1 cellular context compared by ENCODE assay signal in the genomic region with DNA sequence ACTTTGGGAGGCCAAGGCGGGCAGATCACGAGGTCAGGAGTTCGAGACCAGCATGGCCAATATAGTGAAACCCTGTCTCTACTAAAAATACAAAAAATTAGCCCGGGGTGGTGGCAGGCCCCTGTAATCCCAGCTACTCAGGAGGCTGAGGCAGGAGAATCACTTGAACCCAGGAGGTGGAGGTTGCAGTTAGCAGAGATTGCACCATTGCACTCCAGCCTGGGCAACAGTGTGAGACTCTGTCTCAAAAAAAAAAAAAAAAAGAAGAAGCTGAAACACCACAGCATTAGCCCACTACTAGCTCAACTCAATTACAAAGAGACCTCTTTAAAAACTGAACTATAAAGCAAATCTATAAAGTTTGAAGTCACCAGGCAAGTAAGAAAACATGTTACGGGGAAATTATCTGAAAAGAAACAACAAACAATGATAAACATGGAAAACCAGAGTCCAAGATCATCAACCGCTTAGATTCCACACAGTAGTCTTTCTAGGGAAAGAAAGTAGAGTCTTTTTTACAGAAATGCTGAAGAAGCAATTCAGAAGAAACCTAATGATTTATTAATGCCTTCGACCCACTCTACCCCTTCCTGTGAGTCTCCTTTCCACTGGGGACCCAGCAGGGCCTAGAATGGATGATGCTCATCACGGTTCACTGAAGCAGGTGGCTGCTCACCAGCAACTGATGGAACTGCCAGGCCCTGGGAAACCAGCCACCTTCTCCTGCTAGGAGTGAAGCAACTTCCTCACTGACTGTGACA.
TF ChIP-seq lines count a peak whose summit lies in the region.

No MANE protein-coding gene starts in this region.

TF ChIP-seq in HEK293, 187 proteins besides CTCF, POLR2A, EP300 and RAD21 (continued from another document):
- TF ChIP-seq, protein P1, sequence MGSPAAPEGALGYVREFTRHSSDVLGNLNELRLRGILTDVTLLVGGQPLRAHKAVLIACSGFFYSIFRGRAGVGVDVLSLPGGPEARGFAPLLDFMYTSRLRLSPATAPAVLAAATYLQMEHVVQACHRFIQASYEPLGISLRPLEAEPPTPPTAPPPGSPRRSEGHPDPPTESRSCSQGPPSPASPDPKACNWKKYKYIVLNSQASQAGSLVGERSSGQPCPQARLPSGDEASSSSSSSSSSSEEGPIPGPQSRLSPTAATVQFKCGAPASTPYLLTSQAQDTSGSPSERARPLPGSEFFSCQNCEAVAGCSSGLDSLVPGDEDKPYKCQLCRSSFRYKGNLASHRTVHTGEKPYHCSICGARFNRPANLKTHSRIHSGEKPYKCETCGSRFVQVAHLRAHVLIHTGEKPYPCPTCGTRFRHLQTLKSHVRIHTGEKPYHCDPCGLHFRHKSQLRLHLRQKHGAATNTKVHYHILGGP (tag by site-specific recombination; IDR thresholded peaks at IDR 0.05), result peak; percentile 82
- peak; percentile 42 for TF ChIP-seq SCRT1 (tag by site-specific recombination; IDR thresholded peaks at IDR 0.05; ENCODE audit: borderline replicate concordance)
- no peak for TF ChIP-seq ZNF521 (tag by site-specific recombination; IDR thresholded peaks at IDR 0.05)
- peak; percentile 88 for TF ChIP-seq ZNF629 (tag by site-specific recombination; IDR thresholded peaks at IDR 0.05)
- peak; percentile 64; the same call in 1 of the 2 replicates for TF ChIP-seq ZBTB21 (tag by site-specific recombination; IDR thresholded peaks at IDR 0.05)
- TF ChIP-seq ZNF184 (tag by site-specific recombination; IDR thresholded peaks at IDR 0.05), result 0 out of 2 replicates have a peak, but pooled peaks have one; percentile 59
- TF ChIP-seq ZNF146 (tag by site-specific recombination; IDR thresholded peaks at IDR 0.05), result no peak
- TF ChIP-seq GFI1B (tag by site-specific recombination; IDR thresholded peaks at IDR 0.05), result no peak
- TF ChIP-seq, protein P2, sequence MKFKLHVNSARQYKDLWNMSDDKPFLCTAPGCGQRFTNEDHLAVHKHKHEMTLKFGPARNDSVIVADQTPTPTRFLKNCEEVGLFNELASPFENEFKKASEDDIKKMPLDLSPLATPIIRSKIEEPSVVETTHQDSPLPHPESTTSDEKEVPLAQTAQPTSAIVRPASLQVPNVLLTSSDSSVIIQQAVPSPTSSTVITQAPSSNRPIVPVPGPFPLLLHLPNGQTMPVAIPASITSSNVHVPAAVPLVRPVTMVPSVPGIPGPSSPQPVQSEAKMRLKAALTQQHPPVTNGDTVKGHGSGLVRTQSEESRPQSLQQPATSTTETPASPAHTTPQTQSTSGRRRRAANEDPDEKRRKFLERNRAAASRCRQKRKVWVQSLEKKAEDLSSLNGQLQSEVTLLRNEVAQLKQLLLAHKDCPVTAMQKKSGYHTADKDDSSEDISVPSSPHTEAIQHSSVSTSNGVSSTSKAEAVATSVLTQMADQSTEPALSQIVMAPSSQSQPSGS (tag by site-specific recombination; IDR thresholded peaks at IDR 0.05; ENCODE audit: low read depth), result peak; percentile 77
- no peak for TF ChIP-seq ZNF426 (tag by site-specific recombination; IDR thresholded peaks at IDR 0.05)
- TF ChIP-seq, protein P3, sequence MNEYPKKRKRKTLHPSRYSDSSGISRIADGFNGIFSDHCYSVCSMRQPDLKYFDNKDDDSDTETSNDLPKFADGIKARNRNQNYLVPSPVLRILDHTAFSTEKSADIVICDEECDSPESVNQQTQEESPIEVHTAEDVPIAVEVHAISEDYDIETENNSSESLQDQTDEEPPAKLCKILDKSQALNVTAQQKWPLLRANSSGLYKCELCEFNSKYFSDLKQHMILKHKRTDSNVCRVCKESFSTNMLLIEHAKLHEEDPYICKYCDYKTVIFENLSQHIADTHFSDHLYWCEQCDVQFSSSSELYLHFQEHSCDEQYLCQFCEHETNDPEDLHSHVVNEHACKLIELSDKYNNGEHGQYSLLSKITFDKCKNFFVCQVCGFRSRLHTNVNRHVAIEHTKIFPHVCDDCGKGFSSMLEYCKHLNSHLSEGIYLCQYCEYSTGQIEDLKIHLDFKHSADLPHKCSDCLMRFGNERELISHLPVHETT (tag by site-specific recombination; IDR thresholded peaks at IDR 0.05), result peak; percentile 86
- no peak for TF ChIP-seq GLIS2 (tag by site-specific recombination; IDR thresholded peaks at IDR 0.05)
- no peak for TF ChIP-seq ZNF558 (tag by site-specific recombination; IDR thresholded peaks at IDR 0.05)
- no peak for TF ChIP-seq KLF8 (tag by site-specific recombination; IDR thresholded peaks at IDR 0.05)
- TF ChIP-seq WT1 (tag by site-specific recombination; IDR thresholded peaks at IDR 0.05), result 0 out of 2 replicates have a peak, but pooled peaks have one; percentile 51
- peak; percentile 56 for TF ChIP-seq GLIS1 (tag by site-specific recombination; IDR thresholded peaks at IDR 0.05)
- TF ChIP-seq, protein P4, sequence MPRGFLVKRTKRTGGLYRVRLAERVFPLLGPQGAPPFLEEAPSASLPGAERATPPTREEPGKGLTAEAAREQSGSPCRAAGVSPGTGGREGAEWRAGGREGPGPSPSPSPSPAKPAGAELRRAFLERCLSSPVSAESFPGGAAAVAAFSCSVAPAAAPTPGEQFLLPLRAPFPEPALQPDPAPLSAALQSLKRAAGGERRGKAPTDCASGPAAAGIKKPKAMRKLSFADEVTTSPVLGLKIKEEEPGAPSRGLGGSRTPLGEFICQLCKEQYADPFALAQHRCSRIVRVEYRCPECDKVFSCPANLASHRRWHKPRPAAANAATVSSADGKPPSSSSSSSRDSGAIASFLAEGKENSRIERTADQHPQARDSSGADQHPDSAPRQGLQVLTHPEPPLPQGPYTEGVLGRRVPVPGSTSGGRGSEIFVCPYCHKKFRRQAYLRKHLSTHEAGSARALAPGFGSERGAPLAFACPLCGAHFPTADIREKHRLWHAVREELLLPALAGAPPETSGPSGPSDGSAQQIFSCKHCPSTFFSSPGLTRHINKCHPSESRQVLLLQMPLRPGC (tag by site-specific recombination; IDR thresholded peaks at IDR 0.05), result peak; percentile 25; the same call in 1 of the 2 replicates
- no peak for TF ChIP-seq ZNF707 (tag by site-specific recombination; IDR thresholded peaks at IDR 0.05)
- 0 out of 2 replicates have a peak, but pooled peaks have one; percentile 27 for TF ChIP-seq IKZF3 (tag by site-specific recombination; IDR thresholded peaks at IDR 0.05)
- no peak for TF ChIP-seq ZNF792 (tag by site-specific recombination; IDR thresholded peaks at IDR 0.05)
- TF ChIP-seq ZNF791 (tag by site-specific recombination; IDR thresholded peaks at IDR 0.05), result no peak
- no peak for TF ChIP-seq ZNF37A (tag by site-specific recombination; IDR thresholded peaks at IDR 0.05)
- no peak for TF ChIP-seq ZNF670 (tag by site-specific recombination; IDR thresholded peaks at IDR 0.05; ENCODE audit: low read depth)
- no peak for TF ChIP-seq ZNF701 (tag by site-specific recombination; IDR thresholded peaks at IDR 0.05)
- no peak for TF ChIP-seq ZNF677 (tag by site-specific recombination; IDR thresholded peaks at IDR 0.05)
- TF ChIP-seq ZNF341 (tag by site-specific recombination; IDR thresholded peaks at IDR 0.05; ENCODE audit: low read depth), result peak; percentile 60
- TF ChIP-seq ZNF529 (tag by site-specific recombination; IDR thresholded peaks at IDR 0.05; ENCODE audit: insufficient replicate concordance), result no peak
- TF ChIP-seq, protein P5, sequence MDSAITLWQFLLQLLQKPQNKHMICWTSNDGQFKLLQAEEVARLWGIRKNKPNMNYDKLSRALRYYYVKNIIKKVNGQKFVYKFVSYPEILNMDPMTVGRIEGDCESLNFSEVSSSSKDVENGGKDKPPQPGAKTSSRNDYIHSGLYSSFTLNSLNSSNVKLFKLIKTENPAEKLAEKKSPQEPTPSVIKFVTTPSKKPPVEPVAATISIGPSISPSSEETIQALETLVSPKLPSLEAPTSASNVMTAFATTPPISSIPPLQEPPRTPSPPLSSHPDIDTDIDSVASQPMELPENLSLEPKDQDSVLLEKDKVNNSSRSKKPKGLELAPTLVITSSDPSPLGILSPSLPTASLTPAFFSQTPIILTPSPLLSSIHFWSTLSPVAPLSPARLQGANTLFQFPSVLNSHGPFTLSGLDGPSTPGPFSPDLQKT (IDR thresholded peaks at IDR 0.05; ENCODE audit: borderline replicate concordance, low read depth, low read length), result no peak
- 0 out of 2 replicates have a peak, but pooled peaks have one; percentile 16 for TF ChIP-seq BCL11B (tag by site-specific recombination; IDR thresholded peaks at IDR 0.05; ENCODE audit: low read depth)
- peak; percentile 32; the same call in 1 of the 2 replicates for TF ChIP-seq ZSCAN30 (tag by site-specific recombination; IDR thresholded peaks at IDR 0.05)
- TF ChIP-seq ZNF211 (tag by site-specific recombination; IDR thresholded peaks at IDR 0.05; ENCODE audit: low read depth), result no peak
- TF ChIP-seq, protein P6, sequence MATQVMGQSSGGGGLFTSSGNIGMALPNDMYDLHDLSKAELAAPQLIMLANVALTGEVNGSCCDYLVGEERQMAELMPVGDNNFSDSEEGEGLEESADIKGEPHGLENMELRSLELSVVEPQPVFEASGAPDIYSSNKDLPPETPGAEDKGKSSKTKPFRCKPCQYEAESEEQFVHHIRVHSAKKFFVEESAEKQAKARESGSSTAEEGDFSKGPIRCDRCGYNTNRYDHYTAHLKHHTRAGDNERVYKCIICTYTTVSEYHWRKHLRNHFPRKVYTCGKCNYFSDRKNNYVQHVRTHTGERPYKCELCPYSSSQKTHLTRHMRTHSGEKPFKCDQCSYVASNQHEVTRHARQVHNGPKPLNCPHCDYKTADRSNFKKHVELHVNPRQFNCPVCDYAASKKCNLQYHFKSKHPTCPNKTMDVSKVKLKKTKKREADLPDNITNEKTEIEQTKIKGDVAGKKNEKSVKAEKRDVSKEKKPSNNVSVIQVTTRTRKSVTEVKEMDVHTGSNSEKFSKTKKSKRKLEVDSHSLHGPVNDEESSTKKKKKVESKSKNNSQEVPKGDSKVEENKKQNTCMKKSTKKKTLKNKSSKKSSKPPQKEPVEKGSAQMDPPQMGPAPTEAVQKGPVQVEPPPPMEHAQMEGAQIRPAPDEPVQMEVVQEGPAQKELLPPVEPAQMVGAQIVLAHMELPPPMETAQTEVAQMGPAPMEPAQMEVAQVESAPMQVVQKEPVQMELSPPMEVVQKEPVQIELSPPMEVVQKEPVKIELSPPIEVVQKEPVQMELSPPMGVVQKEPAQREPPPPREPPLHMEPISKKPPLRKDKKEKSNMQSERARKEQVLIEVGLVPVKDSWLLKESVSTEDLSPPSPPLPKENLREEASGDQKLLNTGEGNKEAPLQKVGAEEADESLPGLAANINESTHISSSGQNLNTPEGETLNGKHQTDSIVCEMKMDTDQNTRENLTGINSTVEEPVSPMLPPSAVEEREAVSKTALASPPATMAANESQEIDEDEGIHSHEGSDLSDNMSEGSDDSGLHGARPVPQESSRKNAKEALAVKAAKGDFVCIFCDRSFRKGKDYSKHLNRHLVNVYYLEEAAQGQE (tag by site-specific recombination; IDR thresholded peaks at IDR 0.05), result no peak
- TF ChIP-seq ZNF354C (tag by site-specific recombination; IDR thresholded peaks at IDR 0.05; ENCODE audit: borderline replicate concordance, low read depth), result no peak
- no peak for TF ChIP-seq YY2 (tag by site-specific recombination; IDR thresholded peaks at IDR 0.05)
- TF ChIP-seq ZNF121 (tag by site-specific recombination; IDR thresholded peaks at IDR 0.05), result peak; percentile 96
